Comparison of ENCODE assay signal across 19 cellular contexts in the genomic region with DNA sequence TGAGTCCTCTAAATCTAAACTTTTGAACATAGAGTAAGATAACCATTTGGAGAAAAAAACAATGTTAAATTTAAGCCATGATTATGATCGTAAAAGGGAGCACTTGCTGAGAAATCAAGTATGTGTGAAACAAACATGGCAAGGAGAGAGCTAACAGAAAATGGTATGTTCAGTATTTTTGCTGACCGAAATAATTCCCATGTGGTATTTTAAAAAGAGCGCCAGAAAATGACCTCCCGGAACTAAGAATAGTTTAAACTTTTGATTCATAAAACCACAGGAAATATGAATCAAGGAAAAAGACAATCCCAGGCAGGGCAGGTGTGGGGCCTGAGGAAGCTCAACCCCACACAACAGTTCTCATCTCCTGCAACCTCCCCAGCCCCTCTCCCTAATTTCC.
DNase-seq lines count a peak whose midpoint lies in the region; ATAC-seq and TF ChIP-seq lines count a peak whose summit lies in the region.
"Had no signal": no experiment of that assay in that cellular context is flagged by ENCODE, and none has a peak within 500 bp of the region (broad histone marks: within the 10 kb centered on the region; RNA-seq: fewer than 3 reads in every experiment).

No MANE protein-coding gene starts in this region.

- H3K4me3 ChIP-seq in CD4-positive, alpha-beta memory T cell (ENCODE audit: low read length in 2 of 2), result no peak overlapping the region
- H3K4me3 ChIP-seq in coronary artery, result peak overlapping the region; percentile 10
- H3K4me3 ChIP-seq: gastroesophageal sphincter, lower lobe of right lung, thyroid gland had no signal

- no peaks in the 10 kb centered on the region for H3K27me3 Mint-ChIP-seq in CD4-positive, alpha-beta memory T cell
- H3K27me3 Mint-ChIP-seq in osteocyte (ENCODE audit: unreplicated experiment) (no peaks in the 10 kb centered on the region), MCF 10A (ENCODE audit: insufficient read depth, unreplicated experiment) (no peaks in the 10 kb centered on the region)
- H3K27me3 Mint-ChIP-seq: activated CD8-positive, alpha-beta memory T cell treated with anti-CD3 and anti-CD28 coated beads, Interleukin-2, amount 10 ng/mL, durations not matched to agents 7 days and 5 days; CD8-positive, alpha-beta memory T cell had no signal

- no peaks in the 10 kb centered on the region for H3K27me3 ChIP-seq in CD4-positive, alpha-beta memory T cell (ENCODE audit: insufficient read depth, low read length)
- H3K27me3 ChIP-seq: gastroesophageal sphincter, thyroid gland had no signal

- TF ChIP-seq CTCF in coronary artery (IDR thresholded peaks at IDR 0.05) (no peak), osteocyte (IDR thresholded peaks at IDR 0.05) (no peak), GM10266 (IDR thresholded peaks at IDR 0.05; ENCODE audit: control insufficient read depth, insufficient read depth, low read depth, missing control alignments) (no peak), MCF 10A (IDR thresholded peaks at IDR 0.05; ENCODE audit: unreplicated experiment) (no peak)

- POLR2A ChIA-PET in CD4-positive, alpha-beta memory T cell (lab: Charles Lee; ENCODE audit: partially characterized antibody), result interaction anchor here (0.8 to 1.6 kb wide), 6 partner anchors 9 to 25 kb away, joined by 3 to 7 read pairs (median 4); no protein-coding TSS in a partner anchor
- POLR2A ChIA-PET in MCF 10A (lab: Yijun Ruan, JAX), result no interaction called here

- intact Hi-C loops in CD4-positive, alpha-beta memory T cell (cut with micrococcal nuclease), result no loop called here
- intact Hi-C loops in MCF 10A (cut with micrococcal nuclease), result no loop called here

- BruUV-seq in MCF 10A (replicated peaks; lab: Mats Ljungman, UMichigan), result no TSS peak

- peaks cover under 1 to 1% of the 10 kb centered on the region in 2 donors for H3K36me3 Mint-ChIP-seq in CD4-positive, alpha-beta memory T cell
- H3K36me3 Mint-ChIP-seq in osteocyte (ENCODE audit: unreplicated experiment), result no peaks in the 10 kb centered on the region
- H3K36me3 Mint-ChIP-seq in MCF 10A (ENCODE audit: insufficient read depth, unreplicated experiment), result no peaks in the 10 kb centered on the region

- no peaks in the 10 kb centered on the region for H3K9me3 ChIP-seq in CD4-positive, alpha-beta memory T cell (ENCODE audit: control insufficient read depth in 1 of 2, low read length in 2 of 2)
- H3K9me3 ChIP-seq: gastroesophageal sphincter, lower lobe of right lung, thyroid gland had no signal

- H3K4me3 Mint-ChIP-seq in CD4-positive, alpha-beta memory T cell, result peak overlapping the region in 1 of 8 donors; percentile 6
- H3K4me3 Mint-ChIP-seq in osteocyte (ENCODE audit: unreplicated experiment) (no peak overlapping the region), MCF 10A (ENCODE audit: unreplicated experiment) (no peak overlapping the region)
- H3K4me3 Mint-ChIP-seq: activated CD8-positive, alpha-beta memory T cell treated with anti-CD3 and anti-CD28 coated beads, Interleukin-2, amount 10 ng/mL, durations not matched to agents 7 days and 5 days; CD8-positive, alpha-beta memory T cell; endodermal cell; nephron progenitor cell had no signal

- H3K36me3 ChIP-seq in CD4-positive, alpha-beta memory T cell (ENCODE audit: insufficient read depth, low read length), result no peaks in the 10 kb centered on the region
- H3K36me3 ChIP-seq: gastroesophageal sphincter, lower lobe of right lung, thyroid gland had no signal

- peaks cover 46 to 68% (median 53%) of the 10 kb centered on the region in 4 donors for H3K4me1 Mint-ChIP-seq in CD4-positive, alpha-beta memory T cell
- peaks cover 10% of the 10 kb centered on the region for H3K4me1 Mint-ChIP-seq in osteocyte (ENCODE audit: unreplicated experiment)
- H3K4me1 Mint-ChIP-seq in MCF 10A (ENCODE audit: insufficient read depth, unreplicated experiment), result peaks cover 2% of the 10 kb centered on the region
- H3K4me1 Mint-ChIP-seq: nephron progenitor cell had no signal

- peaks cover 0 to 1% (median 0%) of the 10 kb centered on the region in 8 donors for H3K9me3 Mint-ChIP-seq in CD4-positive, alpha-beta memory T cell
- H3K9me3 Mint-ChIP-seq in osteocyte (ENCODE audit: unreplicated experiment), result no peaks in the 10 kb centered on the region
- H3K9me3 Mint-ChIP-seq in MCF 10A (ENCODE audit: unreplicated experiment), result no peaks in the 10 kb centered on the region
- H3K9me3 Mint-ChIP-seq: CD8-positive, alpha-beta memory T cell; endodermal cell; nephron progenitor cell had no signal

- H3K27ac Mint-ChIP-seq in CD4-positive, alpha-beta memory T cell, result peak overlapping the region in 4 of 7 donors; percentile 30 to 68 (median 48)
- H3K27ac Mint-ChIP-seq in osteocyte (ENCODE audit: unreplicated experiment), result peak overlapping the region; percentile 53
- H3K27ac Mint-ChIP-seq in MCF 10A (ENCODE audit: low read depth, unreplicated experiment), result no peak overlapping the region
- H3K27ac Mint-ChIP-seq: activated CD8-positive, alpha-beta memory T cell treated with anti-CD3 and anti-CD28 coated beads, Interleukin-2, amount 10 ng/mL, durations not matched to agents 7 days and 5 days; endodermal cell; nephron progenitor cell had no signal

- ATAC-seq in GM18511 (IDR thresholded peaks at IDR 0.05; ENCODE audit: unreplicated experiment) (no peak), GM19455 (IDR thresholded peaks at IDR 0.05; ENCODE audit: unreplicated experiment) (no peak)
- ATAC-seq: activated CD8-positive, alpha-beta memory T cell treated with anti-CD3 and anti-CD28 coated beads, Interleukin-2, amount 10 ng/mL, durations not matched to agents 7 days and 5 days; gastroesophageal sphincter; HepG2; lower lobe of right lung had no signal

- DNase-seq in CD4-positive, alpha-beta memory T cell, result no peak
- DNase-seq in LHCN-M2 (ENCODE audit: low read depth), result peak; percentile 77
- DNase-seq in coronary artery (ENCODE audit: low spot score), result no peak
- DNase-seq in osteocyte (ENCODE audit: extremely low spot score, unreplicated experiment), result no peak
- no peak for DNase-seq in GM10266 (ENCODE audit: extremely low spot score)
- no peak for DNase-seq in MCF 10A (ENCODE audit: unreplicated experiment)
- DNase-seq: activated CD8-positive, alpha-beta memory T cell treated with anti-CD3 and anti-CD28 coated beads, Interleukin-2, amount 10 ng/mL, durations not matched to agents 7 days and 5 days; activated naive CD4-positive, alpha-beta T cell; CD8-positive, alpha-beta memory T cell; endodermal cell; lower lobe of right lung; NCI-H2029 treated with DMSO at 0.1 percent for 48 hours; NCI-H69; nephron progenitor cell; thyroid gland had no signal

- CTCF ChIA-PET in CD4-positive, alpha-beta memory T cell (lab: Charles Lee; ENCODE audit: partially characterized antibody), result interaction anchor here (1.1 kb wide), 1 partner anchor 9 kb away, joined by 3 read pairs; no protein-coding TSS in a partner anchor
- CTCF ChIA-PET in MCF 10A (lab: Yijun Ruan, JAX), result interaction anchor here (1.1 kb wide), 1 partner anchor 599 kb away, joined by 4 read pairs; no protein-coding TSS in a partner anchor

- peaks cover 37% of the 10 kb centered on the region for H3K4me1 ChIP-seq in CD4-positive, alpha-beta memory T cell (ENCODE audit: insufficient read depth, low read length)
- H3K4me1 ChIP-seq: gastroesophageal sphincter, lower lobe of right lung, thyroid gland had no signal

- H3K27ac ChIP-seq in CD4-positive, alpha-beta memory T cell (ENCODE audit: low read depth, low read length), result no peak overlapping the region
- H3K27ac ChIP-seq in coronary artery, result peak overlapping the region; percentile 46 to 83
- H3K27ac ChIP-seq: gastroesophageal sphincter, lower lobe of right lung, thyroid gland had no signal
